ENCODE assay signal across 15 cellular contexts in the genomic region with DNA sequence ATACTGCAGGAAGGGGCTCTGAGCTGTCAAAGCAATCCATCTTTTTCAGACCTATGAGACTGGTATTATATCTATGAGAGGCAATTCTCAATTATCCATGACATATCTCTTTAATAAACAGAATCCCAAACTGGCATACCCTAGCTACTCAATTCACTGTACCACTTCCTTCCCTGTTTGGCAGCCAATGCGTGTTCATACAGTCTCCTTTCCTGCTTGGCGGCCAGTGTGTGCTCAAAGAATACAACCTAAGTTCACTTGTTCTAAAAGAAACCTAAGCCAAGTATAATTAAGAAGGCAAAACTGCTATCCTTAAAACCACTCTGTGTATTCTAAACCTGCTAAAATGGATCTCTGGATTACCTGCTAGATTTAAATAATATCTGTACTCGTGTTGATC. TPM values are rescaled to one million over a fixed set of nuclear protein-coding genes. Genes with fewer than 3 reads are reported as not detected.
DNase-seq lines count a peak whose midpoint lies in the region; ATAC-seq and TF ChIP-seq lines count a peak whose summit lies in the region.
"Had no signal": no experiment of that assay in that cellular context is flagged by ENCODE, and none has a peak within 500 bp of the region (broad histone marks: within the 10 kb centered on the region; RNA-seq: fewer than 3 reads in every experiment).

No MANE protein-coding gene starts in this region.

- H3K9me3 ChIP-seq in CD4-positive, alpha-beta T cell (ENCODE audit: control insufficient read depth, low read length): no peaks in the 10 kb centered on the region
- H3K9me3 ChIP-seq in Loucy (ENCODE audit: insufficient read depth, low read depth, low read length): no peaks in the 10 kb centered on the region
- H3K9me3 ChIP-seq in stomach: no peaks in the 10 kb centered on the region
- H3K9me3 ChIP-seq: BLaER1, suprapubic skin had no signal

- intact Hi-C loops in CD4-positive, alpha-beta T cell (cut with DNase I, micrococcal nuclease): no loop called here
- intact Hi-C loops in stomach (cut with DNase I; ENCODE audit: low total_unique reads): no loop called here

- no peak overlapping the region for H3K4me3 Mint-ChIP-seq in CD4-positive, alpha-beta T cell
- H3K4me3 Mint-ChIP-seq in glutamatergic neuron (ENCODE audit: unreplicated experiment) (peak overlapping the region; percentile 74), nephron progenitor cell (no peak overlapping the region)
- H3K4me3 Mint-ChIP-seq: neural crest cell had no signal

- no peak overlapping the region for H3K27ac ChIP-seq in CD4-positive, alpha-beta T cell (ENCODE audit: low read depth, low read length)
- H3K27ac ChIP-seq in stomach: no peak overlapping the region
- H3K27ac ChIP-seq: BLaER1, suprapubic skin had no signal

- TF ChIP-seq CTCF in CD4-positive, alpha-beta T cell (IDR thresholded peaks at IDR 0.05): no peak
- no peak for TF ChIP-seq CTCF in Loucy (conservative IDR thresholded peaks at IDR 0.05; ENCODE audit: low read length)
- TF ChIP-seq CTCF in glutamatergic neuron (IDR thresholded peaks at IDR 0.05; ENCODE audit: partially characterized antibody, unreplicated experiment): no peak
- no peak for TF ChIP-seq CTCF in nephron progenitor cell (IDR thresholded peaks at IDR 0.05)
- no peak for TF ChIP-seq CTCF in stomach (IDR thresholded peaks at IDR 0.05)

- ATAC-seq in CD4-positive, alpha-beta T cell (ENCODE audit: poor library complexity): no peak
- no peak for ATAC-seq in GM19324 (IDR thresholded peaks at IDR 0.05; ENCODE audit: low FRiP score, unreplicated experiment)
- ATAC-seq: Panc1, SK-N-SH treated with all-trans-retinoic acid at 6 μM for 48 hours had no signal

- H3K4me1 ChIP-seq in Loucy (ENCODE audit: insufficient read depth, low read length, poor library complexity, severe bottlenecking): peaks cover 24% of the 10 kb centered on the region
- peaks cover 0 to 31% (median 16%) of the 10 kb centered on the region in 4 donors for H3K4me1 ChIP-seq in stomach

- H3K4me1 Mint-ChIP-seq in CD4-positive, alpha-beta T cell (ENCODE audit: low read depth): peaks cover 52% of the 10 kb centered on the region
- H3K4me1 Mint-ChIP-seq in glutamatergic neuron (ENCODE audit: low read depth, unreplicated experiment) (peaks cover 64% of the 10 kb centered on the region), nephron progenitor cell (peaks cover 44% of the 10 kb centered on the region)

- TF ChIP-seq POLR2A in stomach (IDR thresholded peaks at IDR 0.05): no peak

- no peaks in the 10 kb centered on the region for H3K36me3 Mint-ChIP-seq in CD4-positive, alpha-beta T cell (ENCODE audit: low read depth)
- H3K36me3 Mint-ChIP-seq in glutamatergic neuron (ENCODE audit: unreplicated experiment) (no peaks in the 10 kb centered on the region), nephron progenitor cell (ENCODE audit: low read depth) (peaks cover 5% of the 10 kb centered on the region)

- no peaks in the 10 kb centered on the region for H3F3A ChIP-seq in Loucy (ENCODE audit: low read depth)

- POLR2A ChIA-PET in CD4-positive, alpha-beta T cell (lab: Charles Lee): interaction anchor here (0.6 to 2.7 kb wide), 3 partner anchors 8 to 454 kb away, joined by 3 to 18 read pairs (median 3); a partner anchor contains a TSS

- no peak overlapping the region for H2AFZ ChIP-seq in Loucy (ENCODE audit: low read length)

- peak overlapping the region; percentile 51 for H3K4me2 ChIP-seq in Loucy (ENCODE audit: low read depth, low read length, poor library complexity, severe bottlenecking)

- no peaks in the 10 kb centered on the region for H3K36me3 ChIP-seq in Loucy (ENCODE audit: insufficient read depth, low read length)
- no peaks in the 10 kb centered on the region for H3K36me3 ChIP-seq in stomach
- H3K36me3 ChIP-seq: BLaER1, suprapubic skin had no signal

- H3K4me3 ChIP-seq in Loucy (ENCODE audit: low read length, poor library complexity, severe bottlenecking) (peak overlapping the region; percentile 31), stomach (no peak overlapping the region)
- H3K4me3 ChIP-seq: BLaER1, suprapubic skin had no signal

- 42 to 60% (median 50%) methylated on average over 3 of the region's 3 CpGs for WGBS in stomach, 5 donors

- H3K9me3 Mint-ChIP-seq in CD4-positive, alpha-beta T cell: no peaks in the 10 kb centered on the region
- H3K9me3 Mint-ChIP-seq in glutamatergic neuron (ENCODE audit: unreplicated experiment) (peaks cover 4% of the 10 kb centered on the region), nephron progenitor cell (peaks cover 46% of the 10 kb centered on the region)

- no peak for DNase-seq in CD4-positive, alpha-beta T cell
- DNase-seq in GDM1 (lab: John Stamatoyannopoulos, UW) (peak; percentile 5), glutamatergic neuron (no peak), nephron progenitor cell (no peak), stomach (no peak)
- DNase-seq: DMS79 treated with DMSO at 0.1 percent for 48 hours, NCI-H2081 treated with DMSO at 0.1 percent for 48 hours, NCI-H69 had no signal

- H3K9me2 ChIP-seq in Loucy (replicated peaks; ENCODE audit: low read depth, low read length): no peaks in the 10 kb centered on the region

- H3K27ac Mint-ChIP-seq in CD4-positive, alpha-beta T cell: peak overlapping the region; percentile 40
- peak overlapping the region; percentile 55 for H3K27ac Mint-ChIP-seq in glutamatergic neuron (ENCODE audit: unreplicated experiment)
- H3K27ac Mint-ChIP-seq in nephron progenitor cell: no peak overlapping the region

- no peak for TF ChIP-seq EP300 in stomach (IDR thresholded peaks at IDR 0.05)

- H3K27me3 ChIP-seq in CD4-positive, alpha-beta T cell (ENCODE audit: control insufficient read depth, insufficient read depth, low read length): no peaks in the 10 kb centered on the region
- H3K27me3 ChIP-seq in Loucy (ENCODE audit: insufficient read depth, low read length, poor library complexity, severe bottlenecking): no peaks in the 10 kb centered on the region
- H3K27me3 ChIP-seq in stomach: no peaks in the 10 kb centered on the region
- H3K27me3 ChIP-seq: suprapubic skin had no signal

- peaks cover 9% of the 10 kb centered on the region for H4K20me1 ChIP-seq in Loucy (ENCODE audit: insufficient read depth, low read length, poor library complexity, severe bottlenecking)

- no peak overlapping the region for H3K9ac ChIP-seq in Loucy (ENCODE audit: low read depth, low read length, poor library complexity, severe bottlenecking)
- H3K9ac ChIP-seq: BLaER1 had no signal

- CTCF ChIA-PET in CD4-positive, alpha-beta T cell (lab: Charles Lee): no interaction called here

- H3K27me3 Mint-ChIP-seq in CD4-positive, alpha-beta T cell: no peaks in the 10 kb centered on the region
- H3K27me3 Mint-ChIP-seq in glutamatergic neuron (ENCODE audit: unreplicated experiment) (peaks cover 4% of the 10 kb centered on the region), nephron progenitor cell (ENCODE audit: low read depth, poor library complexity) (no peaks in the 10 kb centered on the region)

- peaks cover 12% of the 10 kb centered on the region; the same call in 1 of the 2 replicates for H3K79me2 ChIP-seq in Loucy (ENCODE audit: insufficient read depth, low read length)

RNA-seq across cellular contexts. Expression of a gene that starts 38.3 kb away (rescaled TPM):
- 10 to 100 TPM; 19.1 to 19.5 TPM for total RNA-seq in CD4-positive, alpha-beta T cell
- total RNA-seq in glutamatergic neuron (ENCODE audit: unreplicated experiment): 138 TPM
- total RNA-seq in stomach: 100 to 1,000 TPM in 1 of 5 donors, 10 to 100 TPM in 4; 10.3 to 103 (median 35.1) TPM
- 10 to 100 TPM in 2 of 3 donors, 1 to 10 TPM in 1; 7.6 to 12.9 (median 12.1) TPM for polyA plus RNA-seq in stomach
